1 cellular context compared by ENCODE assay signal in the genomic region with DNA sequence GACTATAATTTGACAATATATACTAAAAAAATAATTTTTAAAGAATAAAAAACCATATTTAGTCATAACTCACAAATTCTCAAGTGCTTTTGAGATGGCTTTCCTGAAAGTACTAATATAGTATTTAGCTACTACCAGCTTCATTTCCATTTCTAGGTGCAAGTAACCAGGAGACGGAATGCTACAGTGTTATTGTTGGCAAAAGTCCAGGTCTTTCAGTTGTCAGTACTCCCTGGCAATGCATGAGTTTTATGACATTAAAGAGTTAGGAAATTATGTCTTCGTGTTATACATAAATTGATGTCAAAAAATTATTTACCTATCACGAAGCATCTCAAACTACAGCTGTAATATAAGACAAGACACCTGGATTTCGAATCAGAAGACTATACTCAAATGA.
TF ChIP-seq lines count a peak whose summit lies in the region.

No MANE protein-coding gene starts in this region.

TF ChIP-seq in endothelial cell of umbilical vein, 7 proteins besides CTCF, POLR2A, EP300 and RAD21 (continued from another document):
- no peak for TF ChIP-seq MAX (IDR thresholded peaks at IDR 0.05; ENCODE audit: insufficient read depth, insufficient read length)
- TF ChIP-seq GATA2 (IDR thresholded peaks at IDR 0.05; ENCODE audit: insufficient read depth, insufficient read length, low read depth, low read length) = no peak
TF ChIP-seq in endothelial cell of umbilical vein: peak in this region for 0.
